8 cellular contexts compared by ENCODE assay signal in the genomic region with DNA sequence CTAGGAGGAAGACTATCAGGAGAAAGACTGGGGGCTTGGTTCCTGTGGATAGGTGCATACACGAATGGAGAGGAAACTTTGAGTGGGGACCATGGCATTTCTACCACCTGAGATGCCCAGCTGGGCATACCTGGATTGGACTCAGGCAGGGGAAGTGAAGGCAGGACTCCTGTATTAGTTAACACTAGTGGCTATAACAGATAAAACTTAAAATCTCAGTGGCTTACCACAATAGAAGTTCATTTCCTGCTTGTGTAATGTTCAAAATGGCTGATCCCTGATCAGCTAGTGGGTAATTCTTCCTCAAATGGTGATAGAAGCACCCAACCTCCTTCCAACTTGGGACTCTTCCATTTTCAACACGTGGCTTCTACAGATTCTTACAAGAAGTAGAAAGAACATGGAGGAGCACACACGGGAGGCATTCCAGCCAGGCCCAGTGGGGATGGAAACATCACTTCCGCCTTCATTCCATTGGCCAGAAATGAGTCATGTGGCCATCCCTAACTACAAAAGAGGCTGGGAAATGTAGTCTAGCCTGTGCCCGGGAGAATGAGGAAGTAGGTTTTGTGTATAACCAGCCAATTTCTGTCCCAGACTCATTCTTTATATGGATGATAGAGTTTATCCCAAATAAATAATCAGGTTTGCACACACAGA.
A peak's percentile ranks its signal among the peaks of the same experiment; 100 is the strongest.
DNase-seq lines count a peak whose midpoint lies in the region; ATAC-seq, FAIRE-seq and TF ChIP-seq lines count a peak whose summit lies in the region.

No MANE protein-coding gene starts in this region.

- peak overlapping the region; percentile 49 for H3K4me2 ChIP-seq in endothelial cell of umbilical vein (ENCODE audit: insufficient read depth, low read length)

- BruUV-seq in endothelial cell of umbilical vein (replicated peaks; lab: Mats Ljungman, UMichigan), result TSS peak; percentile 90

- peaks cover 6% of the 10 kb centered on the region for H3K4me1 Mint-ChIP-seq in nephron progenitor cell

- H3K27me3 Mint-ChIP-seq in nephron progenitor cell (ENCODE audit: low read depth, poor library complexity), result peaks cover 21% of the 10 kb centered on the region

- peak; percentile 25 for TF ChIP-seq POLR2A in endothelial cell of umbilical vein (IDR thresholded peaks at IDR 0.05; ENCODE audit: low read depth, low read length)

- intact Hi-C loops in endothelial cell of umbilical vein (cut with micrococcal nuclease), result loop anchor here (2.0 kb wide), 1 partner anchor 734 kb away; no protein-coding TSS in a partner anchor

- CTCF ChIA-PET in RWPE1 (lab: Yijun Ruan, JAX) (interaction anchor here (0.5 to 2.3 kb wide), 6 partner anchors 12 to 731 kb away, joined by 3 to 20 read pairs (median 4); no protein-coding TSS in a partner anchor), endothelial cell of umbilical vein (lab: Charles Lee) (interaction anchor here (0.7 to 2.2 kb wide), 7 partner anchors 11 to 734 kb away, joined by 3 to 10 read pairs (median 4); no protein-coding TSS in a partner anchor)

- H3K9ac ChIP-seq in endothelial cell of umbilical vein (replicated peaks; ENCODE audit: extremely low read depth, insufficient read depth, low read length), result peak overlapping the region; percentile 6

- no peaks in the 10 kb centered on the region for H3K9me3 Mint-ChIP-seq in nephron progenitor cell

- H3K9me3 ChIP-seq in endothelial cell of umbilical vein (replicated peaks; ENCODE audit: control insufficient read depth, insufficient read depth, low read length), result no peaks in the 10 kb centered on the region

- H3K4me3 Mint-ChIP-seq in nephron progenitor cell, result peak overlapping the region; percentile 44

- H4K20me1 ChIP-seq in endothelial cell of umbilical vein (replicated peaks; ENCODE audit: control insufficient read depth, extremely low read depth, insufficient read depth, low read length), result no peaks in the 10 kb centered on the region

- dilution Hi-C loops in endothelial cell of umbilical vein (cut with MboI; ENCODE audit: extremely low pct_ligation_motif_present, low sequenced_read_pairs), result no loop called here

- POLR2A ChIA-PET in RWPE1 (lab: Yijun Ruan, JAX; ENCODE audit: low non-redundant PET) (no interaction called here), endothelial cell of umbilical vein (lab: Charles Lee) (no interaction called here)

- DNase-seq in EH (ENCODE audit: low read depth) (peak; percentile 71), RWPE1 (ENCODE audit: low spot score) (peak; percentile 70), endothelial cell of umbilical vein (ENCODE audit: low read depth, low spot score) (peak; percentile 71), nephron progenitor cell (no peak)
- no peak for DNase-seq in activated T-cell treated with anti-CD3 and anti-CD28 coated beads, Interleukin-2, amount 50 U/mL, for 1 hour

- TF ChIP-seq CTCF in RWPE1 (conservative IDR thresholded peaks at IDR 0.05; ENCODE audit: low read depth), result no peak
- TF ChIP-seq CTCF in endothelial cell of umbilical vein (IDR thresholded peaks at IDR 0.05; ENCODE audit: extremely low read depth in 1 of 2, insufficient read depth in 1 of 2, low read depth in 1 of 2, low read length in 2 of 2), result no peak
- no peak for TF ChIP-seq CTCF in nephron progenitor cell (IDR thresholded peaks at IDR 0.05)

- no peaks in the 10 kb centered on the region for H3K79me2 ChIP-seq in endothelial cell of umbilical vein (ENCODE audit: control insufficient read depth, insufficient read depth, low read length)

- peak overlapping the region in 2 of 3 experiments; percentile 6 to 40 for H3K4me3 ChIP-seq in endothelial cell of umbilical vein (replicated peaks in 1 of 3; ENCODE audit: insufficient read depth in 1 of 3, low read depth in 1 of 3, low read length in 3 of 3)

- H3K27ac ChIP-seq in RWPE1 (no peak overlapping the region), endothelial cell of umbilical vein (ENCODE audit: insufficient read depth, low read depth, low read length) (no peak overlapping the region)

- peak; percentile 83 for FAIRE-seq in endothelial cell of umbilical vein (lab: Jason Lieb, UNC)

- no peaks in the 10 kb centered on the region for H3K36me3 ChIP-seq in endothelial cell of umbilical vein (ENCODE audit: control insufficient read depth in 2 of 2, extremely low read depth in 1 of 2, insufficient read depth in 2 of 2, low read length in 2 of 2)

- H3K36me3 Mint-ChIP-seq in nephron progenitor cell (ENCODE audit: low read depth), result no peaks in the 10 kb centered on the region

- no peaks in the 10 kb centered on the region for H3K27me3 ChIP-seq in endothelial cell of umbilical vein (ENCODE audit: control insufficient read depth in 2 of 2, insufficient read depth in 2 of 2, low read length in 2 of 2)

- H3K27ac Mint-ChIP-seq in nephron progenitor cell, result no peak overlapping the region

- H3K9me1 ChIP-seq in endothelial cell of umbilical vein (replicated peaks; ENCODE audit: control insufficient read depth, extremely low read depth, insufficient read depth, low read length), result no peaks in the 10 kb centered on the region

- ATAC-seq in GM19395 (IDR thresholded peaks at IDR 0.05; ENCODE audit: unreplicated experiment) (peak; percentile 88), HG03565 (IDR thresholded peaks at IDR 0.05; ENCODE audit: unreplicated experiment) (peak; percentile 95), HG03039 (IDR thresholded peaks at IDR 0.05; ENCODE audit: unreplicated experiment) (no peak)

- H3K4me1 ChIP-seq in endothelial cell of umbilical vein (ENCODE audit: control insufficient read depth, extremely low read depth, insufficient read depth, low read length), result no peaks in the 10 kb centered on the region

- H2AFZ ChIP-seq in endothelial cell of umbilical vein (ENCODE audit: low read depth, low read length), result peak overlapping the region; percentile 89

TF ChIP-seq in endothelial cell of umbilical vein, 7 proteins besides CTCF, POLR2A, EP300 and RAD21:
- no peak for TF ChIP-seq MYC (IDR thresholded peaks at IDR 0.05; ENCODE audit: low read depth, low read length)
- TF ChIP-seq GATA2 (IDR thresholded peaks at IDR 0.05; ENCODE audit: insufficient read depth, insufficient read length, low read depth, low read length), result no peak
- no peak for TF ChIP-seq FOS (IDR thresholded peaks at IDR 0.05; ENCODE audit: borderline replicate concordance, insufficient read depth, low read length)
- TF ChIP-seq MAX (IDR thresholded peaks at IDR 0.05; ENCODE audit: insufficient read depth, insufficient read length), result no peak
- no peak for TF ChIP-seq POLR2AphosphoS5 (IDR thresholded peaks at IDR 0.05; ENCODE audit: insufficient read depth, low read depth, low read length)
- no peak for TF ChIP-seq EZH2 (IDR thresholded peaks at IDR 0.05; ENCODE audit: borderline replicate concordance, low read depth, low read length, severe bottlenecking)
- peak; percentile 11 for TF ChIP-seq JUN (IDR thresholded peaks at IDR 0.05; ENCODE audit: borderline replicate concordance, insufficient read depth, insufficient read length, low read depth)

Comparison
In these comparisons a context has a peak if more than half of its experiments do, and no peak if none do; other contexts are left out.
1. DNase-seq: peak in EH (single experiment), RWPE1 (single experiment) and endothelial cell of umbilical vein (single experiment); none in nephron progenitor cell (single experiment) and activated T-cell treated with anti-CD3 and anti-CD28 coated beads, Interleukin-2, amount 50 U/mL, for 1 hour (single experiment).